Comparison of ENCODE assay signal across 23 cellular contexts in the genomic region with DNA sequence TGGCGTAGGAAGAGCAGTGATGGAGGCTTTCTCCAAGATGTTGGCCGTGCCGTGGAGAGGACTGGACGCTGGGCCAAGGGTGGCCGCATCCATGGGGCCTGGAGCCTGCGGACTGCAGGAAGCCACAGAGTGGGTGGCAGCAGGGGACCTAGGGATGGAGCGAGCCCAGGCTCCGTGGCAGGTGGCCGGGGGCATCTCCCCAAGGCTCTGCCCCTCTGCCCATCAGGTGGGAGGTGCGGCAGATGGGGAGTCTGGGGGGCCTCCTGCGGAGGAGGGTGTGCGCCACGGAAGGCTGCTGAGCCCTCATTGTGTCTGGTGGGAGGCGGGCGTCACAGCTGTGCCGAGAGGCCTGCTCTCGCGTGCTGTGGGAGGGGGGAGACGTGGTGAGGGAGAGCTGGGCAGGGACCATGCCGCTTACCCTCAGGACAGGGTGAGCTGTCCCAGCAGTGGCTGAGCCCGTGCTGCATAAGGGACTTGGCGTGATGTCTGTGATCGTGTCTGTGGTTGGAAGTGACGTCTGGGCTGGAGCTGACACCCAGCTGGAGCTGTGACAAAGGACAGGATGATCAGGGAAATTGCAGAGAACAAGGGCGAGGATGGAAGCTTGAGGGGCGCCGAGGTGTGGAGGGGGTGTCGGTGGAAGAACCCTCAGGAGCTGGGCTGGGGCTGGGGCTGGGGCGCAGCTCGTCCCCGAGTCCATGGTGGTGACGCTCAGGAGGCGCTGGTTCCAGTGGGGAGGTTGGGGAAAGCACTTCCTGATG. TPM values are rescaled to one million over a fixed set of nuclear protein-coding genes. Genes with fewer than 3 reads are reported as not detected.
DNase-seq lines count a peak whose midpoint lies in the region; ATAC-seq and TF ChIP-seq lines count a peak whose summit lies in the region.
"Had no signal": no experiment of that assay in that cellular context is flagged by ENCODE, and none has a peak within 500 bp of the region (broad histone marks: within the 10 kb centered on the region; RNA-seq: fewer than 3 reads in every experiment).

No MANE protein-coding gene starts in this region.

- H4K8ac ChIP-seq in H9 (replicated peaks; ENCODE audit: insufficient read length, low read depth, low read length), result no peak overlapping the region

- H3K4me3 ChIP-seq in dorsolateral prefrontal cortex (peak overlapping the region in 52 of 59 donors; percentile 2 to 61 (median 38)), lower lobe of right lung (peak overlapping the region; percentile 49)
- H3K4me3 ChIP-seq: PC-9 had no signal

- no peak for ATAC-seq in lower lobe of right lung
- no peak for ATAC-seq in omental fat pad (ENCODE audit: low FRiP score)

- H3K18ac ChIP-seq in H9 (ENCODE audit: insufficient read length, low read depth, low read length), result no peak overlapping the region

- H3K79me2 ChIP-seq in H9 (ENCODE audit: insufficient read depth, low read length), result no peaks in the 10 kb centered on the region

- no peak overlapping the region for H3K23ac ChIP-seq in H9 (ENCODE audit: insufficient read length, low read depth, low read length)

- H2BK15ac ChIP-seq in H9 (ENCODE audit: low read depth, low read length), result no peak overlapping the region

- no peak overlapping the region for H3K4ac ChIP-seq in H9 (ENCODE audit: low read depth, low read length)

- H3K14ac ChIP-seq in H9 (ENCODE audit: insufficient read depth, low read length), result no peak overlapping the region; the same call in 1 of the 2 replicates

- H3K4me2 ChIP-seq in H9 (ENCODE audit: insufficient read depth, insufficient read length, low read length), result no peak overlapping the region
- H3K4me2 ChIP-seq: PC-9 had no signal

- no peaks in the 10 kb centered on the region for H3K27me3 ChIP-seq in H9 (ENCODE audit: insufficient read depth, low read length)
- H3K27me3 ChIP-seq in dorsolateral prefrontal cortex, result peaks cover 0 to 3% (median 0%) of the 10 kb centered on the region in 45 donors
- H3K27me3 ChIP-seq in lower lobe of right lung (ENCODE audit: low read depth), result peaks cover 4% of the 10 kb centered on the region

- H3K4me3 Mint-ChIP-seq in H9, result peak overlapping the region in 1 of 2 experiments; percentile 52; a peak in 2 of 5 replicates
- H3K4me3 Mint-ChIP-seq: CD14-positive monocyte; mesothelial cell of epicardium; nephron; T-helper 1 cell treated with Interleukin-12 subunit alpha and Interleukin-12 subunit beta and Interleukin-4 antibody, amounts not matched to agents 30 μg/mL and 1 μg/mL, for 36 hours had no signal

- DNase-seq in H9 (no peak), dorsolateral prefrontal cortex (peak in 2 of 10 donors; percentile 44 to 68), lower lobe of right lung (no peak), substantia nigra (lab: John Stamatoyannopoulos, UW) (no peak), NCI-H187 treated with DMSO at 0.1 percent for 48 hours (lab: John Stamatoyannopoulos, UW) (no peak), COR-L47 (lab: John Stamatoyannopoulos, UW) (no peak), omental fat pad (ENCODE audit: low spot score) (no peak)
- DNase-seq: activated CD4-positive, alpha-beta T cell treated with anti-CD3 and anti-CD28 coated beads, Interleukin-2, amount 50 U/mL, for 4 hours; activated effector memory CD4-positive, alpha-beta T cell treated with anti-CD3 and anti-CD28 coated beads, Interleukin-2, amount 50 U/mL, for 16 hours; dermis blood vessel endothelial cell; DMS 273 treated with DMSO at 0.1 percent for 48 hours; foreskin fibroblast; GDM1; kidney glomerular epithelial cell; NCI-H1436 treated with DMSO at 0.1 percent for 48 hours; NCI-H226; PC-9; stimulated activated CD4-positive, alpha-beta T cell treated with anti-CD3 and anti-CD28 coated beads, Interleukin-4, amount 100 ng/mL, for 24 hours; WERI-Rb-1 had no signal

- no peak overlapping the region for H2AK5ac ChIP-seq in H9 (ENCODE audit: insufficient read length, low read length)

- H3K4me1 ChIP-seq in H9 (ENCODE audit: insufficient read depth, low read length) (no peaks in the 10 kb centered on the region), lower lobe of right lung (peaks cover 6% of the 10 kb centered on the region)

- H2BK120ac ChIP-seq in H9 (ENCODE audit: low read depth, low read length, poor library complexity, severe bottlenecking), result no peak overlapping the region

- H3K79me1 ChIP-seq in H9 (ENCODE audit: insufficient read depth, low read depth, low read length, poor library complexity, severe bottlenecking), result no peaks in the 10 kb centered on the region

- intact Hi-C loops in dorsolateral prefrontal cortex (cut with DNase I) (no loop called here), lower lobe of right lung (cut with DNase I) (no loop called here)

- H3K9ac ChIP-seq in H9 (ENCODE audit: extremely low read depth, insufficient read length, low read length), result no peak overlapping the region

- WGBS in H9 (ENCODE audit: extremely low coverage, insufficient read length, low lambda C conversion rate), result no CpG with 5 or more reads among the region's 33 CpGs

- H3K27ac Mint-ChIP-seq in H9, result peak overlapping the region; percentile 7 to 89 (median 65); a peak in 4 of 7 replicates
- H3K27ac Mint-ChIP-seq: CD14-positive monocyte; mesothelial cell of epicardium; nephron; T-helper 1 cell treated with Interleukin-12 subunit alpha and Interleukin-12 subunit beta and Interleukin-4 antibody, amounts not matched to agents 30 μg/mL and 1 μg/mL, for 36 hours had no signal

- H3K9me3 Mint-ChIP-seq in H9, result no peaks in the 10 kb centered on the region
- H3K9me3 Mint-ChIP-seq: CD14-positive monocyte; mesothelial cell of epicardium; nephron; T-helper 1 cell treated with Interleukin-12 subunit alpha and Interleukin-12 subunit beta and Interleukin-4 antibody, amounts not matched to agents 30 μg/mL and 1 μg/mL, for 36 hours had no signal

- H3K36me3 ChIP-seq in lower lobe of right lung, result no peaks in the 10 kb centered on the region
- H3K36me3 ChIP-seq: WERI-Rb-1 had no signal

- H3K27me3 Mint-ChIP-seq in H9 (ENCODE audit: low read depth), result no peaks in the 10 kb centered on the region; the same call in 1 of the 2 replicates

- no peak overlapping the region for H2BK5ac ChIP-seq in H9 (ENCODE audit: insufficient read length, low read length)

- H3K27ac ChIP-seq in H9 (ENCODE audit: insufficient read length, low read depth, low read length) (no peak overlapping the region), dorsolateral prefrontal cortex (peak overlapping the region in 51 of 59 donors; percentile 8 to 94 (median 66)), lower lobe of right lung (peak overlapping the region; percentile 82), substantia nigra (ENCODE audit: low read depth, low read length, poor library complexity, severe bottlenecking) (peak overlapping the region; percentile 58)
- H3K27ac ChIP-seq: PC-9, WERI-Rb-1 had no signal

- TF ChIP-seq CTCF in H9 (conservative IDR thresholded peaks at IDR 0.05) (no peak), dorsolateral prefrontal cortex (IDR thresholded peaks at IDR 0.05 in 54 of 56, conservative IDR thresholded peaks at IDR 0.05 in 2 of 56; ENCODE audit: low read depth in 1 of 56, partially characterized antibody in 56 of 56) (no peak), lower lobe of right lung (IDR thresholded peaks at IDR 0.05) (no peak), omental fat pad (IDR thresholded peaks at IDR 0.05) (no peak)

- H3K9me3 ChIP-seq in H9 (ENCODE audit: control insufficient read depth, low read depth, low read length), result no peaks in the 10 kb centered on the region
- no peaks in the 10 kb centered on the region for H3K9me3 ChIP-seq in lower lobe of right lung

- no peak overlapping the region for H4K91ac ChIP-seq in H9 (ENCODE audit: insufficient read length, low read depth, low read length)

- no peaks in the 10 kb centered on the region for H3K23me2 ChIP-seq in H9 (ENCODE audit: insufficient read length, low read depth, low read length, poor library complexity, severe bottlenecking)

- H2AFZ ChIP-seq in H9 (ENCODE audit: low read length), result no peak overlapping the region
- H2AFZ ChIP-seq: PC-9 had no signal

- H3T11ph ChIP-seq in H9 (ENCODE audit: low read length), result no peak overlapping the region

- no peak overlapping the region for H4K5ac ChIP-seq in H9 (ENCODE audit: insufficient read length, low read depth, low read length)

- no peaks in the 10 kb centered on the region for H4K20me1 ChIP-seq in H9 (ENCODE audit: control insufficient read depth, insufficient read depth, insufficient read length)

- no peak overlapping the region for H2BK20ac ChIP-seq in H9 (ENCODE audit: low read depth, low read length, poor library complexity, severe bottlenecking)

- H3K56ac ChIP-seq in H9 (ENCODE audit: insufficient read length, low read depth, low read length), result no peak overlapping the region

- peaks cover 9 to 22% of the 10 kb centered on the region in 2 experiments; a peak in 3 of 4 replicates for H3K4me1 Mint-ChIP-seq in H9
- H3K4me1 Mint-ChIP-seq: mesothelial cell of epicardium had no signal

- no peaks in the 10 kb centered on the region; a peak in 2 of 7 replicates for H3K36me3 Mint-ChIP-seq in H9 (ENCODE audit: insufficient read depth in 1 of 3, low read depth in 3 of 3)
- H3K36me3 Mint-ChIP-seq: CD14-positive monocyte, mesothelial cell of epicardium had no signal

- no peak overlapping the region for H2BK12ac ChIP-seq in H9 (ENCODE audit: insufficient read length, low read depth, low read length)

RNA-seq across cellular contexts. Expression of gene MCF2L, which starts 13.4 kb away (rescaled TPM):
- total RNA-seq in H9 (2021) (17.0 and 18.5 TPM in 2 replicates), dorsolateral prefrontal cortex (100 to 1,000 TPM; 181 to 436 (median 311) TPM), lower lobe of right lung (42.4 TPM), omental fat pad (100 to 1,000 TPM in 1 of 4 donors, 10 to 100 TPM in 3; 12.8 to 169 (median 41.5) TPM)
